21 cellular contexts compared by ENCODE assay signal in the genomic region with DNA sequence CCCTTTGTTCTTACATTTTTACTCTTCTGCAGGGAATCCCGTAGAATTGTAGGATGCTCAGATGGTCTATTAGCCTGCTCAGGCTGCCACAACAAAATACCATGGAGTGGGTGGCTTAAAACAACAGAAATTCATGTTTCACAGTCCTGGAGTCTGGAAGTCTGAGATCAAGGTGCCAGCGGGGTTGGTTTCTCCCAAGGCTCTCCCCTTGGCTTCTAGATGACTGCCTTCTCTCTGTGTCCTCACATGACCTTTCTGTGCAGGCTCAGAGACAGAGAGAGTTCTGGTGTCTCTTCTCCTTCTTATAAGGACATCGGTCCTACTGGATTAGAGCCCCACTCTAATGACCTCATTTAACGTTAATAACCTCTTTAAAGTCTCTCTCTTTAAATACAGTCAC. TPM values are rescaled to one million over a fixed set of nuclear protein-coding genes. Genes with fewer than 3 reads are reported as not detected.
DNase-seq lines count a peak whose midpoint lies in the region; ATAC-seq and TF ChIP-seq lines count a peak whose summit lies in the region.
"Had no signal": no experiment of that assay in that cellular context is flagged by ENCODE, and none has a peak within 500 bp of the region (broad histone marks: within the 10 kb centered on the region; RNA-seq: fewer than 3 reads in every experiment).

No MANE protein-coding gene starts in this region.

- peaks cover 3 to 29% of the 10 kb centered on the region in 2 experiments; a peak in 3 of 4 replicates for H3K79me1 ChIP-seq in IMR-90 (ENCODE audit: low read depth in 1 of 2, low read length in 2 of 2)

- H3K4me3 Mint-ChIP-seq in activated CD4-positive, alpha-beta T cell treated with anti-CD3 and anti-CD28 coated beads, Interleukin-2, amount 10 ng/mL, durations not matched to agents 7 days and 5 days: no peak overlapping the region
- H3K4me3 Mint-ChIP-seq: H9, IgD-negative memory B cell, T-cell had no signal

- H3K4me2 ChIP-seq in IMR-90 (ENCODE audit: low read depth, low read length): no peak overlapping the region

- H2AK9ac ChIP-seq in IMR-90 (replicated peaks; ENCODE audit: low read depth, low read length, poor library complexity): no peak overlapping the region

- 0 out of 2 replicates have a peak overlapping the region, but pooled peaks have one; percentile 18 for H3K14ac ChIP-seq in IMR-90 (replicated peaks; ENCODE audit: low read depth, low read length)

- H3K4me1 ChIP-seq in IMR-90 (ENCODE audit: control insufficient read depth, insufficient read depth, low read length): peaks cover 13% of the 10 kb centered on the region
- peaks cover 0 to 3% of the 10 kb centered on the region in 2 donors for H3K4me1 ChIP-seq in thyroid gland

- no peak overlapping the region for H4K8ac ChIP-seq in IMR-90 (ENCODE audit: low read depth in 2 of 2, low read length in 2 of 2)

- no peaks in the 10 kb centered on the region for H3K9me3 Mint-ChIP-seq in activated CD4-positive, alpha-beta T cell treated with anti-CD3 and anti-CD28 coated beads, Interleukin-2, amount 10 ng/mL, durations not matched to agents 7 days and 5 days
- H3K9me3 Mint-ChIP-seq: IgD-negative memory B cell, T-cell had no signal

- POLR2A ChIA-PET in IMR-90 (lab: Charles Lee; ENCODE audit: unreplicated experiment): no interaction called here
- POLR2A ChIA-PET in activated CD4-positive, alpha-beta T cell treated with anti-CD3 and anti-CD28 coated beads, Interleukin-2, amount 10 ng/mL, durations not matched to agents 7 days and 5 days (lab: Charles Lee): no interaction called here

- no peak overlapping the region for H3K27ac ChIP-seq in IMR-90 (ENCODE audit: insufficient read depth, low read length)
- no peak overlapping the region for H3K27ac ChIP-seq in thyroid gland
- H3K27ac ChIP-seq: C4-2B had no signal

- H3K27me3 Mint-ChIP-seq in activated CD4-positive, alpha-beta T cell treated with anti-CD3 and anti-CD28 coated beads, Interleukin-2, amount 10 ng/mL, durations not matched to agents 7 days and 5 days: peaks cover 1% of the 10 kb centered on the region

- H3K36me3 ChIP-seq in IMR-90 (ENCODE audit: control insufficient read depth, insufficient read depth, low read length) (no peaks in the 10 kb centered on the region), thyroid gland (no peaks in the 10 kb centered on the region)
- H3K36me3 ChIP-seq: MG63 had no signal

- H2AFZ ChIP-seq in IMR-90 (replicated peaks; ENCODE audit: low read length, poor library complexity): no peak overlapping the region

- H3K9me3 ChIP-seq in IMR-90 (ENCODE audit: control insufficient read depth, insufficient read depth, low read length): no peaks in the 10 kb centered on the region
- H3K9me3 ChIP-seq in thyroid gland: no peaks in the 10 kb centered on the region
- H3K9me3 ChIP-seq: MG63 had no signal

- H2BK15ac ChIP-seq in IMR-90 (ENCODE audit: low read depth, low read length): no peak overlapping the region

- H3K4me3 ChIP-seq in IMR-90 (ENCODE audit: insufficient read depth, low read depth, low read length) (no peak overlapping the region), thyroid gland (replicated peaks in 1 of 3) (no peak overlapping the region)
- H3K4me3 ChIP-seq: MG63 had no signal

- no peak overlapping the region for H2AK5ac ChIP-seq in IMR-90 (ENCODE audit: low read depth, low read length)

- TF ChIP-seq CTCF in IMR-90 (conservative IDR thresholded peaks at IDR 0.05; ENCODE audit: low read depth, low read length) (no peak), thyroid gland (IDR thresholded peaks at IDR 0.05) (no peak)

- H4K91ac ChIP-seq in IMR-90 (ENCODE audit: insufficient read depth, low read depth, low read length): no peak overlapping the region

- no peaks in the 10 kb centered on the region for H3K4me1 Mint-ChIP-seq in activated CD4-positive, alpha-beta T cell treated with anti-CD3 and anti-CD28 coated beads, Interleukin-2, amount 10 ng/mL, durations not matched to agents 7 days and 5 days
- H3K4me1 Mint-ChIP-seq: IgD-negative memory B cell, T-cell had no signal

- H3K27ac Mint-ChIP-seq in activated CD4-positive, alpha-beta T cell treated with anti-CD3 and anti-CD28 coated beads, Interleukin-2, amount 10 ng/mL, durations not matched to agents 7 days and 5 days: no peak overlapping the region
- H3K27ac Mint-ChIP-seq: H9, IgD-negative memory B cell, T-cell had no signal

- H3K23ac ChIP-seq in IMR-90 (ENCODE audit: low read depth, low read length): no peak overlapping the region

- WGBS in IMR-90 (ENCODE audit: extremely low coverage in 2 of 2, insufficient read length in 1 of 2), 2 experiments: no CpG with 5 or more reads among the region's 4 CpGs
- WGBS in thyroid gland, 2 donors: 23 to 38% methylated on average over 4 of the region's 4 CpGs

- H3K18ac ChIP-seq in IMR-90 (ENCODE audit: low read depth, low read length): no peak overlapping the region

- DNase-seq in IMR-90 (no peak), NCI-H82 (lab: John Stamatoyannopoulos, UW) (peak; percentile 89), left colon (no peak), thyroid gland (peak; percentile 36 to 59), NCI-H345 treated with DMSO at 0.1 percent for 48 hours (lab: John Stamatoyannopoulos, UW; ENCODE audit: unreplicated experiment) (no peak)
- no peak for DNase-seq in activated CD4-positive, alpha-beta T cell treated with anti-CD3 and anti-CD28 coated beads, Interleukin-2, amount 10 ng/mL, durations not matched to agents 7 days and 5 days
- no peak for DNase-seq in activated CD4-positive, CD25-positive, alpha-beta regulatory T cell (lab: John Stamatoyannopoulos, UW)
- DNase-seq: AML-193, H9, Karpas-422, MG63, NCI-H1092, NCI-H1694 treated with DMSO at 0.1 percent for 48 hours, NCI-H774, PC-3, RPMI8226, SHP77 treated with DMSO at 0.1 percent for 48 hours, T-cell had no signal

- no peak overlapping the region for H3K56ac ChIP-seq in IMR-90 (ENCODE audit: extremely low read depth, insufficient read depth, low read length)

- H3K9me1 ChIP-seq in IMR-90 (ENCODE audit: insufficient read depth, low read length): peaks cover 11% of the 10 kb centered on the region

- H3K4ac ChIP-seq in IMR-90 (ENCODE audit: low read depth, low read length): no peak overlapping the region

- H2BK120ac ChIP-seq in IMR-90 (ENCODE audit: low read depth, low read length): no peak overlapping the region

- no peak overlapping the region for H3K9ac ChIP-seq in IMR-90 (ENCODE audit: low read depth, low read length)

- ATAC-seq in IMR-90 (ENCODE audit: low read depth) (no peak), left colon (peak; percentile 8)
- ATAC-seq: PC-3, SK-N-SH treated with all-trans-retinoic acid at 6 μM for 48 hours, T-cell had no signal

- no peaks in the 10 kb centered on the region for H3K36me3 Mint-ChIP-seq in activated CD4-positive, alpha-beta T cell treated with anti-CD3 and anti-CD28 coated beads, Interleukin-2, amount 10 ng/mL, durations not matched to agents 7 days and 5 days (ENCODE audit: low read depth)
- H3K36me3 Mint-ChIP-seq: IgD-negative memory B cell, T-cell had no signal

- TF ChIP-seq POLR2A in IMR-90 (IDR thresholded peaks at IDR 0.05; ENCODE audit: low read depth, low read length): no peak
- no peak for TF ChIP-seq POLR2A in thyroid gland (IDR thresholded peaks at IDR 0.05)

- no peak overlapping the region for H2BK5ac ChIP-seq in IMR-90 (ENCODE audit: low read depth, low read length, poor library complexity, severe bottlenecking)

- H2BK20ac ChIP-seq in IMR-90 (ENCODE audit: low read depth, low read length): no peak overlapping the region

- no peak for TF ChIP-seq RAD21 in IMR-90 (IDR thresholded peaks at IDR 0.05; ENCODE audit: low read length)

- H3K27me3 ChIP-seq in IMR-90 (ENCODE audit: control insufficient read depth, insufficient read depth, low read length): no peaks in the 10 kb centered on the region
- H3K27me3 ChIP-seq in thyroid gland: no peaks in the 10 kb centered on the region
- H3K27me3 ChIP-seq: MG63 had no signal

- no TSS peak for BruUV-seq in IMR-90 (replicated peaks; lab: Mats Ljungman, UMichigan)

- dilution Hi-C loops in IMR-90 (cut with HindIII; ENCODE audit: low sequenced_read_pairs, unreplicated experiment): no loop called here

- CTCF ChIA-PET in IMR-90 (lab: Yijun Ruan, JAX): no interaction called here
- CTCF ChIA-PET in activated CD4-positive, alpha-beta T cell treated with anti-CD3 and anti-CD28 coated beads, Interleukin-2, amount 10 ng/mL, durations not matched to agents 7 days and 5 days (lab: Charles Lee): no interaction called here

- no peak overlapping the region for H4K5ac ChIP-seq in IMR-90 (ENCODE audit: low read depth, low read length)

- intact Hi-C loops in IMR-90 (cut with micrococcal nuclease) (no loop called here), left colon (cut with DNase I, micrococcal nuclease) (no loop called here), thyroid gland (cut with DNase I) (no loop called here)

- in situ Hi-C loops in IMR-90 (cut with MboI; ENCODE audit: low sequenced_read_pairs): no loop called here

- H4K20me1 ChIP-seq in IMR-90 (ENCODE audit: insufficient read depth, low read length): no peaks in the 10 kb centered on the region

TF ChIP-seq in IMR-90, 13 proteins besides CTCF, POLR2A, EP300 and RAD21:
- TF ChIP-seq MAZ (IDR thresholded peaks at IDR 0.05; ENCODE audit: borderline replicate concordance, low read depth, low read length) (no peak), FOS (IDR thresholded peaks at IDR 0.05; ENCODE audit: low read depth, low read length) (no peak), RFX5 (IDR thresholded peaks at IDR 0.05; ENCODE audit: low read depth, low read length) (no peak), CHD1 (IDR thresholded peaks at IDR 0.05; ENCODE audit: low read depth, low read length) (no peak), MAFK (IDR thresholded peaks at IDR 0.05; ENCODE audit: low read depth, low read length) (no peak), CEBPB (IDR thresholded peaks at IDR 0.05; ENCODE audit: low read depth, low read length) (no peak), SMC3 (IDR thresholded peaks at IDR 0.05; ENCODE audit: low read depth, low read length) (no peak)
- TF ChIP-seq, protein P1, sequence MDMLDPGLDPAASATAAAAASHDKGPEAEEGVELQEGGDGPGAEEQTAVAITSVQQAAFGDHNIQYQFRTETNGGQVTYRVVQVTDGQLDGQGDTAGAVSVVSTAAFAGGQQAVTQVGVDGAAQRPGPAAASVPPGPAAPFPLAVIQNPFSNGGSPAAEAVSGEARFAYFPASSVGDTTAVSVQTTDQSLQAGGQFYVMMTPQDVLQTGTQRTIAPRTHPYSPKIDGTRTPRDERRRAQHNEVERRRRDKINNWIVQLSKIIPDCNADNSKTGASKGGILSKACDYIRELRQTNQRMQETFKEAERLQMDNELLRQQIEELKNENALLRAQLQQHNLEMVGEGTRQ (IDR thresholded peaks at IDR 0.05; ENCODE audit: low read depth, low read length): no peak

RNA-seq across cellular contexts. Expression of a gene that starts 41.7 kb away (rescaled TPM):
- 1.1 and 2.0 TPM in 2 replicates for total RNA-seq in IMR-90 (2012; rRNA removed)
- 1.0 and 1.3 TPM in 2 replicates for polyA plus RNA-seq in IMR-90 (2012; rRNA removed)
- polyA plus RNA-seq in IMR-90 (2012; cell fraction: cytosol; rRNA removed): 0.58 and 0.60 TPM in 2 replicates
- polyA plus RNA-seq in IMR-90 (2012; cell fraction: nucleus; rRNA removed; ENCODE audit: low replicate concordance): 0.52 and 0.96 TPM in 2 replicates
- 1 to 10 TPM; 7.1 to 9.0 TPM for total RNA-seq in left colon
- total RNA-seq in thyroid gland: 1 to 10 TPM in 1 of 4 donors, under 1 TPM in 3; 0.22 to 1.2 (median 0.36) TPM
- under 1 TPM; 0.15 to 0.17 TPM for total RNA-seq in activated CD4-positive, alpha-beta T cell treated with anti-CD3 and anti-CD28 coated beads, Interleukin-2, amount 10 ng/mL, durations not matched to agents 7 days and 5 days
- total RNA-seq: PC-3 had no signal
- polyA plus RNA-seq: IgD-negative memory B cell had no signal

Comparison
In these comparisons a context has a peak if more than half of its experiments do, and no peak if none do; other contexts are left out.
1. DNase-seq: peak in NCI-H82 (single experiment) and thyroid gland (2 of 2); none in IMR-90 (single experiment), left colon (0 of 2), activated CD4-positive, alpha-beta T cell treated with anti-CD3 and anti-CD28 coated beads, Interleukin-2, amount 10 ng/mL, durations not matched to agents 7 days and 5 days (single experiment), NCI-H345 treated with DMSO at 0.1 percent for 48 hours (single experiment) and activated CD4-positive, CD25-positive, alpha-beta regulatory T cell (0 of 4).